Comparison of ENCODE assay signal across 35 cellular contexts in genomic region chr16:46904471-46904870, GRCh38.
"Had no signal": no experiment of that assay in that cellular context is flagged by ENCODE, and none has a peak within 500 bp of the region (broad histone marks: within the 10 kb centered on the region; RNA-seq: fewer than 3 reads in every experiment).

No MANE protein-coding gene starts in this region.

- H3K36me3 Mint-ChIP-seq: activated naive CD4-positive, alpha-beta T cell treated with anti-CD3 and anti-CD28 coated beads, Interleukin-2, amount 50 U/mL, for 24 hours had no signal

- H3K27ac Mint-ChIP-seq: activated CD4-positive, alpha-beta T cell treated with anti-CD3 and anti-CD28 coated beads, Interleukin-2, amount 10 ng/mL, durations not matched to agents 24 days and 14 days; activated CD8-positive, alpha-beta T cell treated with anti-CD3 and anti-CD28 coated beads for 36 hours; activated naive CD4-positive, alpha-beta T cell treated with anti-CD3 and anti-CD28 coated beads, Interleukin-2, amount 50 U/mL, for 24 hours; activated naive CD8-positive, alpha-beta T cell treated with anti-CD3 and anti-CD28 coated beads, Interleukin-2, amount 10 ng/mL, durations not matched to agents 7 days and 5 days; activated T-cell treated with anti-CD3 and anti-CD28 coated beads, Interleukin-2, amount 50 U/mL, for 72 hours; activated T-helper 2 cell treated with anti-CD3 and anti-CD28 coated beads, Interferon-gamma antibody, Interleukin-2, Interleukin-4, amounts not matched to agents 10 μg/mL and 5 μg/mL and 100 μg/mL, durations not matched to agents 14 hours and 24 hours and 36 hours; T-helper 1 cell treated with Interleukin-12 subunit alpha and Interleukin-12 subunit beta and Interleukin-4 antibody, amounts not matched to agents 30 μg/mL and 1 μg/mL, for 36 hours had no signal

- H3K4me3 ChIP-seq: ascending aorta, cardiac muscle cell, Peyer's patch, SJSA1 had no signal

- H3K36me3 ChIP-seq: Peyer's patch, SJSA1 had no signal

- H3K27ac ChIP-seq: ascending aorta, cardiac muscle cell, KMS-11, Peyer's patch, SJSA1, VCaP had no signal

- H3K9me3 ChIP-seq: ascending aorta, Peyer's patch, SJSA1, SK-N-SH had no signal

- H3K27me3 ChIP-seq: ascending aorta, cardiac muscle cell, Peyer's patch, SJSA1 had no signal

- H3K9ac ChIP-seq: KMS-11, SK-N-SH had no signal

- H3K9me3 Mint-ChIP-seq: activated CD4-positive, alpha-beta T cell treated with anti-CD3 and anti-CD28 coated beads, Interleukin-2, amount 10 ng/mL, durations not matched to agents 24 days and 14 days; activated CD8-positive, alpha-beta T cell treated with anti-CD3 and anti-CD28 coated beads for 36 hours; activated naive CD4-positive, alpha-beta T cell treated with anti-CD3 and anti-CD28 coated beads, Interleukin-2, amount 50 U/mL, for 24 hours; activated naive CD8-positive, alpha-beta T cell treated with anti-CD3 and anti-CD28 coated beads, Interleukin-2, amount 10 ng/mL, durations not matched to agents 7 days and 5 days; activated T-cell treated with anti-CD3 and anti-CD28 coated beads, Interleukin-2, amount 50 U/mL, for 72 hours; activated T-helper 2 cell treated with anti-CD3 and anti-CD28 coated beads, Interferon-gamma antibody, Interleukin-2, Interleukin-4, amounts not matched to agents 10 μg/mL and 5 μg/mL and 100 μg/mL, durations not matched to agents 14 hours and 24 hours and 36 hours; T-helper 1 cell treated with Interleukin-12 subunit alpha and Interleukin-12 subunit beta and Interleukin-4 antibody, amounts not matched to agents 30 μg/mL and 1 μg/mL, for 36 hours had no signal

- H3K4me3 Mint-ChIP-seq: activated CD4-positive, alpha-beta T cell treated with anti-CD3 and anti-CD28 coated beads, Interleukin-2, amount 10 ng/mL, durations not matched to agents 24 days and 14 days; activated CD8-positive, alpha-beta T cell treated with anti-CD3 and anti-CD28 coated beads for 36 hours; activated naive CD4-positive, alpha-beta T cell treated with anti-CD3 and anti-CD28 coated beads, Interleukin-2, amount 50 U/mL, for 24 hours; activated naive CD8-positive, alpha-beta T cell treated with anti-CD3 and anti-CD28 coated beads, Interleukin-2, amount 10 ng/mL, durations not matched to agents 7 days and 5 days; activated T-cell treated with anti-CD3 and anti-CD28 coated beads, Interleukin-2, amount 50 U/mL, for 72 hours; T-helper 1 cell treated with Interleukin-12 subunit alpha and Interleukin-12 subunit beta and Interleukin-4 antibody, amounts not matched to agents 30 μg/mL and 1 μg/mL, for 36 hours had no signal

- DNase-seq: activated CD4-positive, alpha-beta T cell treated with anti-CD3 and anti-CD28 coated beads for 1 hour; activated CD4-positive, alpha-beta T cell treated with anti-CD3 and anti-CD28 coated beads, Interleukin-2, amount 10 ng/mL, durations not matched to agents 24 days and 14 days; activated CD4-positive, alpha-beta T cell treated with anti-CD3 and anti-CD28 coated beads, Interleukin-2, amount 50 U/mL, for 4 hours; activated CD4-positive, CD25-positive, alpha-beta regulatory T cell; activated CD8-positive, alpha-beta T cell treated with anti-CD3 and anti-CD28 coated beads for 36 hours; activated gamma-delta T cell; activated naive CD4-positive, alpha-beta T cell treated with Interleukin-2 at 50 U/mL for 16 hours; activated naive CD8-positive, alpha-beta T cell treated with anti-CD3 and anti-CD28 coated beads, Interleukin-2, amount 10 ng/mL, durations not matched to agents 7 days and 5 days; activated T-cell treated with anti-CD3 and anti-CD28 coated beads, Interleukin-2, amount 50 U/mL, for 1 hour; activated T-cell treated with anti-CD3 and anti-CD28 coated beads, Interleukin-2, amount 50 U/mL, for 72 hours; amygdala; MM.1S; MV-4-11; NCI-H1092; NCI-H1436 treated with DMSO at 0.1 percent for 48 hours; NCI-H1694 treated with DMSO at 0.1 percent for 48 hours; NCI-H2029; NCI-H345; NCI-H526; NCI-H748 treated with DMSO at 0.1 percent for 48 hours; NK-92 treated with Interleukin-12 subunit alpha and Interleukin-12 subunit beta, amount 100 ng/mL, for 24 hours; PC-3; Peyer's patch; RPMI8226; SHP77 treated with DMSO at 0.1 percent for 48 hours; SK-N-SH; T-helper 9 cell had no signal

- H3K4me1 Mint-ChIP-seq: activated naive CD4-positive, alpha-beta T cell treated with anti-CD3 and anti-CD28 coated beads, Interleukin-2, amount 50 U/mL, for 24 hours had no signal

- ATAC-seq: activated CD8-positive, alpha-beta T cell treated with anti-CD3 and anti-CD28 coated beads for 36 hours; activated T-cell treated with anti-CD3 and anti-CD28 coated beads, Interleukin-2, amount 50 U/mL, for 72 hours; PC-3 had no signal

- H3K4me2 ChIP-seq: KMS-11, SK-N-SH had no signal

- H3K4me1 ChIP-seq: ascending aorta, Peyer's patch had no signal

- H3K27me3 Mint-ChIP-seq: activated CD4-positive, alpha-beta T cell treated with anti-CD3 and anti-CD28 coated beads, Interleukin-2, amount 10 ng/mL, durations not matched to agents 24 days and 14 days; activated CD8-positive, alpha-beta T cell treated with anti-CD3 and anti-CD28 coated beads for 36 hours; activated naive CD4-positive, alpha-beta T cell treated with anti-CD3 and anti-CD28 coated beads, Interleukin-2, amount 50 U/mL, for 24 hours; activated naive CD8-positive, alpha-beta T cell treated with anti-CD3 and anti-CD28 coated beads, Interleukin-2, amount 10 ng/mL, durations not matched to agents 7 days and 5 days had no signal
